ENCODE assay signal across 18 cellular contexts in the genomic region with DNA sequence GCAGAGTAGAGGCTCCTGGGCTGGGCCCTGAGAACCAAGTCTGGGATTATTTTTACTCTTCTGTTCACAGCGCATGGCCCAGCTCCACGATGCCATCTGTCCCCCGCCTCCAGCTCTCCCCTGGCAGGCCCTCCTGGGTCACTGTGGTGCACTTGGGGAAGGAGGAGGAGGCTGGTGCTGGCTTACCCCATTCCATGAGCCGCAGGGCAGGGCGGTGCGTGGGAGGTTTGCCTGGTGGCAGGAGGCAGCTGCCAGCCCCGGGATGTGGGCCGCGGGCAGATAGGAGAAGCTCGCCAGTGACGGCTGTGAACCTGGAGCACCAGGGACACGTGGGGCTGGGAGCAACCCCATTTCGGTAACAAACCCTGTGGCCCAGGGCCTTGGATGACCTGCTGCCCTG. TPM values are rescaled to one million over a fixed set of nuclear protein-coding genes. Genes with fewer than 3 reads are reported as not detected.
"Had no signal": no experiment of that assay in that cellular context is flagged by ENCODE, and none has a peak within 500 bp of the region (broad histone marks: within the 10 kb centered on the region; RNA-seq: fewer than 3 reads in every experiment).

No MANE protein-coding gene starts in this region.

- H3K79me2 ChIP-seq: parathyroid adenoma had no signal

- H2AFZ ChIP-seq: parathyroid adenoma had no signal

- H3K4me1 ChIP-seq: foreskin keratinocyte, parathyroid adenoma, tibial nerve, vagina had no signal

- H3K9me3 ChIP-seq: left ventricle myocardium inferior, mucosa of descending colon, tibial nerve, vagina had no signal

- H3K27me3 ChIP-seq: cardiac muscle cell, foreskin keratinocyte, tibial nerve, vagina had no signal

- DNase-seq: activated CD4-positive, alpha-beta T cell treated with anti-CD3 and anti-CD28 coated beads for 1 hour; activated CD4-positive, alpha-beta T cell treated with anti-CD3 and anti-CD28 coated beads, Interleukin-2, amount 50 U/mL, for 48 hours; activated gamma-delta T cell; endodermal cell; foreskin keratinocyte; kidney; left ventricle myocardium inferior; mucosa of descending colon; naive thymus-derived CD8-positive, alpha-beta T cell; stimulated activated naive CD8-positive, alpha-beta T cell treated with anti-CD3 and anti-CD28 coated beads, Interleukin-15, Interleukin-2, amounts not matched to agents 100 U/mL and 50 U/mL, for 24 hours; T-helper 2 cell; WERI-Rb-1 had no signal

- H3K4me3 ChIP-seq: cardiac muscle cell, left ventricle myocardium inferior, mucosa of descending colon, skin epidermis, tibial nerve, vagina had no signal

- H3K27ac ChIP-seq: cardiac muscle cell, epithelial cell of prostate, foreskin keratinocyte, parathyroid adenoma, skin epidermis, tibial nerve, vagina, WERI-Rb-1 had no signal

- H3K36me3 ChIP-seq: cardiac muscle cell, left ventricle myocardium inferior, tibial nerve, vagina had no signal

- ATAC-seq: foreskin keratinocyte; mucosa of descending colon; naive thymus-derived CD8-positive, alpha-beta T cell; stimulated activated naive CD8-positive, alpha-beta T cell treated with anti-CD3 and anti-CD28 coated beads, Interleukin-15, Interleukin-2, amounts not matched to agents 100 U/mL and 50 U/mL, for 24 hours had no signal

- H3K9ac ChIP-seq: parathyroid adenoma had no signal

RNA-seq across cellular contexts. Expression of gene TEAD4, which starts 23.2 kb away (rescaled TPM):
- total RNA-seq: naive thymus-derived CD8-positive, alpha-beta T cell had no signal
- polyA plus RNA-seq: naive thymus-derived CD8-positive, alpha-beta T cell had no signal
